Comparison of ENCODE assay signal across 10 cellular contexts in the genomic region with DNA sequence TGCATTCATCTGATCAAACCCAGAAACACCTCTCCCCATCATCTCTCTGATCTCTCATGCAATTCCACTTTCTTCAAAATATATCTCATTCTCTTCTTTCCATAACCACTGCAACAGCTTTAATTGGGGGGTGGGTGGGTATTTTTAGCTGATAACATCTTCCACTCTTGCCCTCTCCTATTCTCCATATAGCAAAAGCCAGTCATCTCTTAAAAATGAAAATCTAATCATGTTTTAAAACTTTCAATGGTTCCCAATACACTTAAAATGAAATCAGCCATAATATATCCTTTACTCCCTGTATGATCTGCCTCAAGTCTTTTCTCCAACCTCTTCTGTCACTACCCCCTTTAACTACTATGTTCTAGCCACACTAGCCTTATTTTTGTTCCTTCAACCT. TPM values are rescaled to one million over a fixed set of nuclear protein-coding genes. Genes with fewer than 3 reads are reported as not detected.
DNase-seq lines count a peak whose midpoint lies in the region; ATAC-seq and TF ChIP-seq lines count a peak whose summit lies in the region.
"Had no signal": no experiment of that assay in that cellular context is flagged by ENCODE, and none has a peak within 500 bp of the region (broad histone marks: within the 10 kb centered on the region; RNA-seq: fewer than 3 reads in every experiment).

No MANE protein-coding gene starts in this region.

- no peak for TF ChIP-seq CTCF in stomach (IDR thresholded peaks at IDR 0.05)

- H3K4me3 ChIP-seq in stomach = peak overlapping the region; percentile 77 to 88 (median 82)

- no peak for TF ChIP-seq EP300 in stomach (IDR thresholded peaks at IDR 0.05)

- peaks cover 14 to 57% (median 39%) of the 10 kb centered on the region in 4 donors for H3K4me1 ChIP-seq in stomach

- no peaks in the 10 kb centered on the region for H3K9me3 ChIP-seq in stomach

- DNase-seq in activated CD4-positive, alpha-beta T cell treated with anti-CD3 and anti-CD28 coated beads for 36 hours = no peak
- DNase-seq in activated CD4-positive, alpha-beta T cell treated with anti-CD3 and anti-CD28 coated beads for 1 hour = no peak
- no peak for DNase-seq in immature natural killer cell
- no peak for DNase-seq in stomach
- DNase-seq in OCI-M1 (lab: John Stamatoyannopoulos, UW) = no peak
- DNase-seq: aorta, GOT3 had no signal

- H3K9me3 Mint-ChIP-seq in activated CD4-positive, alpha-beta T cell treated with anti-CD3 and anti-CD28 coated beads for 36 hours (ENCODE audit: low read depth) = no peaks in the 10 kb centered on the region
- H3K9me3 Mint-ChIP-seq in activated T-helper 17 cell treated with anti-CD3 and anti-CD28 coated beads, Interleukin-2, amount 50 U/mL, for 72 hours = no peaks in the 10 kb centered on the region
- no peaks in the 10 kb centered on the region for H3K9me3 Mint-ChIP-seq in immature natural killer cell

- no peak overlapping the region for H3K27ac ChIP-seq in stomach

- no peak for TF ChIP-seq POLR2A in stomach (IDR thresholded peaks at IDR 0.05)

- ATAC-seq in activated CD4-positive, alpha-beta T cell treated with anti-CD3 and anti-CD28 coated beads for 36 hours = no peak
- ATAC-seq in activated T-helper 17 cell treated with anti-CD3 and anti-CD28 coated beads, Interleukin-2, amount 50 U/mL, for 72 hours (replicated peaks) = no peak
- ATAC-seq in GM21390 (IDR thresholded peaks at IDR 0.05; ENCODE audit: unreplicated experiment) (no peak), GM19467 (IDR thresholded peaks at IDR 0.05; ENCODE audit: unreplicated experiment) (no peak)

- H3K27me3 Mint-ChIP-seq in activated CD4-positive, alpha-beta T cell treated with anti-CD3 and anti-CD28 coated beads for 36 hours = no peaks in the 10 kb centered on the region
- H3K27me3 Mint-ChIP-seq in activated T-helper 17 cell treated with anti-CD3 and anti-CD28 coated beads, Interleukin-2, amount 50 U/mL, for 72 hours = no peaks in the 10 kb centered on the region
- peaks cover 15 to 25% (median 20%) of the 10 kb centered on the region in 3 donors for H3K27me3 Mint-ChIP-seq in immature natural killer cell (ENCODE audit: low read depth in 3 of 3)

- H3K27ac Mint-ChIP-seq in activated CD4-positive, alpha-beta T cell treated with anti-CD3 and anti-CD28 coated beads for 36 hours = peak overlapping the region; percentile 99
- peak overlapping the region; percentile 100 for H3K27ac Mint-ChIP-seq in activated T-helper 17 cell treated with anti-CD3 and anti-CD28 coated beads, Interleukin-2, amount 50 U/mL, for 72 hours
- peak overlapping the region; percentile 100 for H3K27ac Mint-ChIP-seq in immature natural killer cell

- peak overlapping the region; percentile 94 for H3K4me3 Mint-ChIP-seq in activated CD4-positive, alpha-beta T cell treated with anti-CD3 and anti-CD28 coated beads for 36 hours
- H3K4me3 Mint-ChIP-seq in activated T-helper 17 cell treated with anti-CD3 and anti-CD28 coated beads, Interleukin-2, amount 50 U/mL, for 72 hours = peak overlapping the region; percentile 94
- peak overlapping the region; percentile 95 to 100 (median 99) for H3K4me3 Mint-ChIP-seq in immature natural killer cell

- POLR2A ChIA-PET in activated CD4-positive, alpha-beta T cell treated with anti-CD3 and anti-CD28 coated beads for 36 hours (lab: Charles Lee) = interaction anchor here (0.9 kb wide), 1 partner anchor 51 kb away, joined by 3 read pairs; no protein-coding TSS in a partner anchor

- H3K36me3 Mint-ChIP-seq in activated CD4-positive, alpha-beta T cell treated with anti-CD3 and anti-CD28 coated beads for 36 hours (ENCODE audit: low read depth) = peaks cover 57% of the 10 kb centered on the region
- peaks cover 96% of the 10 kb centered on the region for H3K36me3 Mint-ChIP-seq in activated T-helper 17 cell treated with anti-CD3 and anti-CD28 coated beads, Interleukin-2, amount 50 U/mL, for 72 hours (ENCODE audit: low read depth)
- peaks cover 2 to 11% (median 3%) of the 10 kb centered on the region in 3 donors for H3K36me3 Mint-ChIP-seq in immature natural killer cell

- H3K4me1 Mint-ChIP-seq in activated CD4-positive, alpha-beta T cell treated with anti-CD3 and anti-CD28 coated beads for 36 hours = peaks cover 44% of the 10 kb centered on the region
- H3K4me1 Mint-ChIP-seq in activated T-helper 17 cell treated with anti-CD3 and anti-CD28 coated beads, Interleukin-2, amount 50 U/mL, for 72 hours = peaks cover 24% of the 10 kb centered on the region
- H3K4me1 Mint-ChIP-seq in immature natural killer cell = peaks cover 56 to 83% of the 10 kb centered on the region in 2 donors

- CTCF ChIA-PET in activated CD4-positive, alpha-beta T cell treated with anti-CD3 and anti-CD28 coated beads for 36 hours (lab: Charles Lee) = interaction anchor here (0.9 to 2.3 kb wide), 5 partner anchors 9 to 292 kb away, joined by 4 to 10 read pairs (median 5); a partner anchor contains a TSS

- no peaks in the 10 kb centered on the region for H3K27me3 ChIP-seq in stomach

- peaks cover 7 to 13% (median 12%) of the 10 kb centered on the region in 4 donors for H3K36me3 ChIP-seq in stomach

- intact Hi-C loops in activated CD4-positive, alpha-beta T cell treated with anti-CD3 and anti-CD28 coated beads for 36 hours (cut with DNase I, micrococcal nuclease) = loop anchor here (5.0 to 10.0 kb wide), 5 partner anchors 212 to 1182 kb away; no protein-coding TSS in a partner anchor
- intact Hi-C loops in stomach (cut with DNase I; ENCODE audit: low total_unique reads) = no loop called here

RNA-seq across cellular contexts. Expression of a gene that starts 1.5 kb away (rescaled TPM):
- 100 to 1,000 TPM; 127 to 139 TPM for total RNA-seq in activated CD4-positive, alpha-beta T cell treated with anti-CD3 and anti-CD28 coated beads for 36 hours
- total RNA-seq in activated T-helper 17 cell treated with anti-CD3 and anti-CD28 coated beads, Interleukin-2, amount 50 U/mL, for 72 hours = 100 to 1,000 TPM; 111 to 123 TPM
- polyA plus RNA-seq in immature natural killer cell (100 to 1,000 TPM in 1 of 3 donors, 10 to 100 TPM in 2; 85.9 to 110 (median 98.4) TPM), stomach (10 to 100 TPM; 22.1 to 41.7 (median 28.5) TPM)
- total RNA-seq in stomach = 100 to 1,000 TPM in 2 of 5 donors, 10 to 100 TPM in 3; 20.9 to 129 (median 40.3) TPM

RNA-seq across cellular contexts. Expression of a gene that starts 2.5 kb away (rescaled TPM):
- total RNA-seq in activated CD4-positive, alpha-beta T cell treated with anti-CD3 and anti-CD28 coated beads for 36 hours = 10 to 100 TPM; 42.1 to 55.3 TPM
- 10 to 100 TPM; 31.4 to 39.9 TPM for total RNA-seq in activated T-helper 17 cell treated with anti-CD3 and anti-CD28 coated beads, Interleukin-2, amount 50 U/mL, for 72 hours
- polyA plus RNA-seq in immature natural killer cell (1 to 10 TPM in 2 of 3 donors, not detected in 1; 1.5 to 3.5 TPM), stomach (1 to 10 TPM; 2.9 to 4.3 (median 2.9) TPM)
- 10 to 100 TPM in 2 of 5 donors, 1 to 10 TPM in 3; 3.6 to 16.7 (median 8.5) TPM for total RNA-seq in stomach

RNA-seq across cellular contexts. Expression of a gene that starts 52.4 kb away (rescaled TPM):
- total RNA-seq in activated CD4-positive, alpha-beta T cell treated with anti-CD3 and anti-CD28 coated beads for 36 hours = 10 to 100 TPM; 10.2 to 13.2 TPM
- total RNA-seq in activated T-helper 17 cell treated with anti-CD3 and anti-CD28 coated beads, Interleukin-2, amount 50 U/mL, for 72 hours = 1 to 10 TPM; 6.2 to 9.2 TPM
- polyA plus RNA-seq in immature natural killer cell (1 to 10 TPM in 1 of 3 donors, under 1 TPM in 2; 0.27 to 2.0 (median 0.99) TPM), stomach (1 to 10 TPM; 1.2 to 1.7 (median 1.6) TPM)
- total RNA-seq in stomach = 10 to 100 TPM in 4 of 5 donors, 1 to 10 TPM in 1; 3.8 to 46.1 (median 15.6) TPM
